In the genomic region with DNA sequence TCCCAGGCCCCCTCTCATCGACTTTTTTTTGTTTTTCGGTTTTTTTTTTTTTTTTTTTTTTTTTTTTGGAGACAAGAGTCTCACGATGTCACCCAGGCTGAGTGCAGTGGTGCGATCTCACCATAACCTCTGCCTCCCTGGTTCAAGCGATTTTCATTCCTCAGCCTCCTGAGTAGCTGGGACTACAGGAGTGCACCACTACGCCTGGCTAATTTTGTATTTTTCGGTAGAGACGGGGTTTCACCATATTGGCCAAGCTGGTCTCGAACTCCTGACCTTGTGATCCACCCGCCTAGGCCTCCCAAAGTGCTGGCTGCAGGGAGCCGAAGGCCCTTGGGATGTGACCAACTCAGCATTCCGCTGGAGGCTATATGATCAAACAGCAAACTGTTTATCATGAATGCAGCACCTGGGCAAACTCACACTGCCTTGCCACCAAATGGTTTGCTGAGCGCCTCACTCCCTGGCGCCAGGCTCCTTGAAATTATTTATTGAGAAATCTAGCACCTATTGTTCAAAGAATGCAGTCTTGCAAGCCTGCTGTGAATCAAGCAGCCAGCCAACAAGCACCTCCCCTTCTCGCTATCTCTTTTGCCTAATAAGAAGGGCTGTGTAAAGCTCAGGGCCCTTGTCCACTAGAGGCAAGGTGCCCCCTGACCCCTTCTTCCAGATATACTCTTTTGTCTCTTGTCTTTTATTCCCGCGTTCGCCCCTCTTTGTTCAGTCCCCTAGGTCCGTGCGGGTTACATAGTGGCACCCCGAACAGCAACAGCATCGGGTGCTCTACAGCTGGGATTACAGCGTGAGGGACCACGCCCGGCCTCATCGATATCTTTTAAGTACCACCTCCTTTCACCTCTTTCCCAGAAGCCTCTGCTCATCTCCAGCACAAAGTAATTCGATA, we compare ENCODE assay signal across 7 cellular contexts. TPM values are rescaled to one million over a fixed set of nuclear protein-coding genes. Genes with fewer than 3 reads are reported as not detected.
A peak's percentile ranks its signal among the peaks of the same experiment; 100 is the strongest.
DNase-seq lines count a peak whose midpoint lies in the region; ATAC-seq and TF ChIP-seq lines count a peak whose summit lies in the region.

No MANE protein-coding gene starts in this region.

- H3K9me3 ChIP-seq in HUES64 (ENCODE audit: insufficient read depth, low read depth, low read length), result peaks cover 14% of the 10 kb centered on the region

- intact Hi-C loops in activated CD8-positive, alpha-beta T cell treated with anti-CD3 and anti-CD28 coated beads for 36 hours (cut with micrococcal nuclease), result loop anchor here (10.0 kb wide), 1 partner anchor 50 kb away; a partner anchor contains a TSS
- intact Hi-C loops in sciatic nerve (cut with DNase I), result loop anchor here (10.0 kb wide), 1 partner anchor 140 kb away; a partner anchor contains a TSS

- H3K9ac ChIP-seq in HUES64 (ENCODE audit: low read depth, low read length), result no peak overlapping the region

- no peak overlapping the region for H3K27ac ChIP-seq in HUES64 (ENCODE audit: low read depth, low read length)

- DNase-seq in activated CD8-positive, alpha-beta T cell treated with anti-CD3 and anti-CD28 coated beads for 36 hours, result peak; percentile 45
- DNase-seq in glutamatergic neuron, result no peak
- DNase-seq in sciatic nerve (ENCODE audit: low spot score), result no peak
- DNase-seq in NCI-H1092 treated with DMSO at 0.1 percent for 48 hours (lab: John Stamatoyannopoulos, UW), result no peak
- no peak for DNase-seq in NCI-H2081 treated with DMSO at 0.1 percent for 48 hours (lab: John Stamatoyannopoulos, UW)

- POLR2A ChIA-PET in activated CD8-positive, alpha-beta T cell treated with anti-CD3 and anti-CD28 coated beads for 36 hours (lab: Charles Lee), result interaction anchor here (0.9 to 2.4 kb wide), 5 partner anchors 19 to 500 kb away, joined by 3 to 11 read pairs (median 4); a partner anchor contains a TSS

- H3K4me3 ChIP-seq in HUES64 (ENCODE audit: low read length), result peak overlapping the region; percentile 95

- no peaks in the 10 kb centered on the region for H3K36me3 ChIP-seq in HUES64 (ENCODE audit: insufficient read depth, low read length)

- peak overlapping the region; percentile 85 for H3K27ac Mint-ChIP-seq in activated CD8-positive, alpha-beta T cell treated with anti-CD3 and anti-CD28 coated beads for 36 hours
- H3K27ac Mint-ChIP-seq in glutamatergic neuron (ENCODE audit: unreplicated experiment), result peak overlapping the region; percentile 28

- peaks cover 6% of the 10 kb centered on the region for H3K9me3 Mint-ChIP-seq in activated CD8-positive, alpha-beta T cell treated with anti-CD3 and anti-CD28 coated beads for 36 hours
- H3K9me3 Mint-ChIP-seq in glutamatergic neuron (ENCODE audit: unreplicated experiment), result peaks cover 4% of the 10 kb centered on the region

- WGBS in HUES64, result 88% methylated on average over 27 of the region's 27 CpGs

- ATAC-seq in GM18858 (IDR thresholded peaks at IDR 0.05; ENCODE audit: unreplicated experiment), result peak; percentile 8
- peak; percentile 47 for ATAC-seq in activated CD8-positive, alpha-beta T cell treated with anti-CD3 and anti-CD28 coated beads for 36 hours
- peak; percentile 16 for ATAC-seq in sciatic nerve

- H3K4me3 Mint-ChIP-seq in activated CD8-positive, alpha-beta T cell treated with anti-CD3 and anti-CD28 coated beads for 36 hours, result peak overlapping the region; percentile 85
- H3K4me3 Mint-ChIP-seq in glutamatergic neuron (ENCODE audit: unreplicated experiment), result peak overlapping the region; percentile 94

- peaks cover 7% of the 10 kb centered on the region; the same call in 1 of the 2 replicates for H3K4me1 ChIP-seq in HUES64 (ENCODE audit: insufficient read depth, low read length)

- H3K27me3 Mint-ChIP-seq in activated CD8-positive, alpha-beta T cell treated with anti-CD3 and anti-CD28 coated beads for 36 hours, result no peaks in the 10 kb centered on the region
- peaks cover 2% of the 10 kb centered on the region for H3K27me3 Mint-ChIP-seq in glutamatergic neuron (ENCODE audit: unreplicated experiment)

- H3K36me3 Mint-ChIP-seq in activated CD8-positive, alpha-beta T cell treated with anti-CD3 and anti-CD28 coated beads for 36 hours (ENCODE audit: low read depth), result peaks cover 28% of the 10 kb centered on the region
- peaks cover 6% of the 10 kb centered on the region for H3K36me3 Mint-ChIP-seq in glutamatergic neuron (ENCODE audit: unreplicated experiment)

- CTCF ChIA-PET in activated CD8-positive, alpha-beta T cell treated with anti-CD3 and anti-CD28 coated beads for 36 hours (lab: Charles Lee), result interaction anchor here (1.1 to 3.3 kb wide), 8 partner anchors 9 to 145 kb away, joined by 3 to 44 read pairs (median 16); a partner anchor contains a TSS

- H3K4me1 Mint-ChIP-seq in activated CD8-positive, alpha-beta T cell treated with anti-CD3 and anti-CD28 coated beads for 36 hours (ENCODE audit: low read depth), result peaks cover 49% of the 10 kb centered on the region
- H3K4me1 Mint-ChIP-seq in glutamatergic neuron (ENCODE audit: low read depth, unreplicated experiment), result peaks cover 11% of the 10 kb centered on the region

- TF ChIP-seq CTCF in activated CD8-positive, alpha-beta T cell treated with anti-CD3 and anti-CD28 coated beads for 36 hours (IDR thresholded peaks at IDR 0.05), result no peak
- no peak for TF ChIP-seq CTCF in glutamatergic neuron (IDR thresholded peaks at IDR 0.05; ENCODE audit: partially characterized antibody, unreplicated experiment)

- H3K27me3 ChIP-seq in HUES64 (ENCODE audit: insufficient read depth, low read length), result no peaks in the 10 kb centered on the region

RNA-seq across cellular contexts. Expression of a gene that starts 1.2 kb away (rescaled TPM):
- polyA plus RNA-seq in HUES64 (2013, experiment 1 of 2), result 4.0 TPM
- polyA plus RNA-seq in HUES64 (2013, experiment 2 of 2), result 4.4 TPM
- total RNA-seq in activated CD8-positive, alpha-beta T cell treated with anti-CD3 and anti-CD28 coated beads for 36 hours, result 1 to 10 TPM; 5.4 to 5.6 TPM
- total RNA-seq in glutamatergic neuron (ENCODE audit: unreplicated experiment), result 3.0 TPM
- total RNA-seq in sciatic nerve, result 14.3 TPM

RNA-seq across cellular contexts. Expression of a gene that starts 27.3 kb away (rescaled TPM):
- 15.1 TPM for polyA plus RNA-seq in HUES64 (2013, experiment 1 of 2)
- 26.6 TPM for polyA plus RNA-seq in HUES64 (2013, experiment 2 of 2)
- total RNA-seq in activated CD8-positive, alpha-beta T cell treated with anti-CD3 and anti-CD28 coated beads for 36 hours, result 10 to 100 TPM; 28.0 to 30.9 TPM
- 7.8 TPM for total RNA-seq in glutamatergic neuron (ENCODE audit: unreplicated experiment)
- total RNA-seq in sciatic nerve, result 15.4 TPM

RNA-seq across cellular contexts. Expression of a gene that starts 27.6 kb away (rescaled TPM):
- polyA plus RNA-seq in HUES64 (2013, experiment 1 of 2), result 24.0 TPM
- polyA plus RNA-seq in HUES64 (2013, experiment 2 of 2), result 28.0 TPM
- 10 to 100 TPM; 13.3 to 14.2 TPM for total RNA-seq in activated CD8-positive, alpha-beta T cell treated with anti-CD3 and anti-CD28 coated beads for 36 hours
- 13.9 TPM for total RNA-seq in glutamatergic neuron (ENCODE audit: unreplicated experiment)
- total RNA-seq in sciatic nerve, result 19.3 TPM

RNA-seq across cellular contexts. Expression of a gene that starts 48.1 kb away (rescaled TPM):
- polyA plus RNA-seq in HUES64 (2013, experiment 1 of 2), result 76.8 TPM
- 79.8 TPM for polyA plus RNA-seq in HUES64 (2013, experiment 2 of 2)
- total RNA-seq in activated CD8-positive, alpha-beta T cell treated with anti-CD3 and anti-CD28 coated beads for 36 hours, result 10 to 100 TPM; 61.4 to 63.4 TPM
- total RNA-seq in glutamatergic neuron (ENCODE audit: unreplicated experiment), result 30.7 TPM
- total RNA-seq in sciatic nerve, result 41.2 TPM
